20 cellular contexts compared by ENCODE assay signal in genomic region chr3:152874896-152875749, GRCh38. TPM values are rescaled to one million over a fixed set of nuclear protein-coding genes. Genes with fewer than 3 reads are reported as not detected.
DNase-seq lines count a peak whose midpoint lies in the region; ATAC-seq, FAIRE-seq and TF ChIP-seq lines count a peak whose summit lies in the region.
"Had no signal": no experiment of that assay in that cellular context is flagged by ENCODE, and none has a peak within 500 bp of the region (broad histone marks: within the 10 kb centered on the region; RNA-seq: fewer than 3 reads in every experiment).

No MANE protein-coding gene starts in this region.

- TF ChIP-seq CTCF in bronchial epithelial cell (IDR thresholded peaks at IDR 0.05; ENCODE audit: insufficient read depth, low read length, severe bottlenecking) (no peak), retinal pigment epithelial cell (conservative IDR thresholded peaks at IDR 0.05; ENCODE audit: low read depth, low read length) (no peak)

- DNase-seq in HT-29 (ENCODE audit: low spot score) (peak; percentile 37), bronchial epithelial cell (ENCODE audit: low read depth) (peak; percentile 40), retinal pigment epithelial cell (ENCODE audit: low read depth) (peak; percentile 15), NCI-H1694 (lab: John Stamatoyannopoulos, UW) (no peak), DMS53 (lab: John Stamatoyannopoulos, UW) (no peak), NCI-H2196 treated with DMSO at 0.1 percent for 48 hours (lab: John Stamatoyannopoulos, UW; ENCODE audit: unreplicated experiment) (no peak)
- DNase-seq: C1 segment of cervical spinal cord; Calu3; CD4-positive, alpha-beta T cell; DMS 273 treated with DMSO at 0.1 percent for 48 hours; DMS79; GM23248 had no signal

- H3K36me3 ChIP-seq in bronchial epithelial cell (ENCODE audit: control insufficient read depth, insufficient read depth, low read length): no peaks in the 10 kb centered on the region

- FAIRE-seq in bronchial epithelial cell (lab: Jason Lieb, UNC): no peak
- FAIRE-seq: GM12878, GM18507, H54, HepG2, HTR-8/SVneo had no signal

- H3K4me3 ChIP-seq in bronchial epithelial cell (ENCODE audit: low read depth, low read length) (no peak overlapping the region), retinal pigment epithelial cell (ENCODE audit: low read length) (no peak overlapping the region)
- H3K4me3 ChIP-seq: GM12878, GM23248 had no signal

- peak; percentile 77 for ATAC-seq in esophagus mucosa
- ATAC-seq: GM12878, HCT116, HepG2 had no signal

- no peaks in the 10 kb centered on the region for H3K27me3 ChIP-seq in bronchial epithelial cell (ENCODE audit: control insufficient read depth, insufficient read depth, low read length)

RNA-seq across cellular contexts. Expression of gene P2RY1, which starts 40.2 kb away (rescaled TPM):
- total RNA-seq in HT-29 (2014; rRNA removed; shearing (Covaris generic)): 1.0 and 1.1 TPM in 2 replicates
- 13.7 and 24.5 TPM in 2 replicates for total RNA-seq in bronchial epithelial cell
- 20.5 TPM for total RNA-seq in esophagus mucosa
- total RNA-seq: G401, HepG2 had no signal

Comparison
In these comparisons a context has a peak if more than half of its experiments do, and no peak if none do; other contexts are left out.
1. DNase-seq: peak in HT-29 (single experiment), bronchial epithelial cell (single experiment) and retinal pigment epithelial cell (single experiment); none in NCI-H1694 (single experiment), DMS53 (single experiment) and NCI-H2196 treated with DMSO at 0.1 percent for 48 hours (single experiment).